Comparison of ENCODE assay signal across 22 cellular contexts in the genomic region with DNA sequence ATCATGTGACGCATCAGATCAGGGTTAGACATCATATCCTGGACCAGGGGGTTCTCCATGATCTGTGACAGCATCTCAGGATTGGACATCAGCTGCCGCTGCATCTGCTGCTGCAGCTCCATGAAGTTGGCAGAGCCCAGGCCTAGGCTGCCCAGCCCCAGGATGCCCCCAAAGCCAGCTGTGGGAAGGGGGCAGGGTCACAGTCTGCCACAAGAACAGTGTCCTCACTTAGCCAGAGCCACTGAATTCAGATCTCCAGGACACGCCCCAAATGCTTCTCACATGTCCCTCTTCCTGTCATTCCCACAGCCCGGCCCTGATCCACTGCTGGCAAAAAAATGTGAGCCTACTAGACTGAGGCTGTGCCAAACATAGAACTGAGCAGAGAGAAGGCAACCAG. TPM values are rescaled to one million over a fixed set of nuclear protein-coding genes. Genes with fewer than 3 reads are reported as not detected.
A peak's percentile ranks its signal among the peaks of the same experiment; 100 is the strongest.
DNase-seq lines count a peak whose midpoint lies in the region; TF ChIP-seq lines count a peak whose summit lies in the region.
"Had no signal": no experiment of that assay in that cellular context is flagged by ENCODE, and none has a peak within 500 bp of the region (broad histone marks: within the 10 kb centered on the region; RNA-seq: fewer than 3 reads in every experiment).

No MANE protein-coding gene starts in this region.

- no peak overlapping the region for H3K9ac ChIP-seq in adipocyte (ENCODE audit: low read length)

- H3K36me3 ChIP-seq in adipocyte (ENCODE audit: control insufficient read depth, insufficient read depth, low read length, severe bottlenecking) (peaks cover 11% of the 10 kb centered on the region), tibial nerve (peaks cover 0 to 57% (median 5%) of the 10 kb centered on the region in 3 donors)
- H3K36me3 ChIP-seq: colonic mucosa had no signal

- WGBS in tibial nerve, 2 donors = 67 to 79% methylated on average over 4 of the region's 4 CpGs

- H3K4me1 ChIP-seq in adipocyte (ENCODE audit: control insufficient read depth, insufficient read depth, low read length) (peaks cover under 1% of the 10 kb centered on the region), tibial nerve (peaks cover 0 to 28% (median under 1%) of the 10 kb centered on the region in 4 donors)

- in situ Hi-C loops in Caki2 (cut with HindIII; ENCODE audit: low pct_unique_long_range_greater_than_20kb, low sequenced_read_pairs) = no loop called here

- H3K27ac ChIP-seq in coronary artery = no peak overlapping the region
- no peak overlapping the region for H3K27ac ChIP-seq in tibial nerve
- H3K27ac ChIP-seq: colonic mucosa, vagina had no signal

- H3K27me3 ChIP-seq in adipocyte (replicated peaks; ENCODE audit: control insufficient read depth, insufficient read depth, low read length) = no peaks in the 10 kb centered on the region
- H3K27me3 ChIP-seq in tibial nerve = no peaks in the 10 kb centered on the region
- H3K27me3 ChIP-seq: colonic mucosa, MG63, vagina had no signal

- no peak for TF ChIP-seq POLR2A in tibial nerve (IDR thresholded peaks at IDR 0.05)

- intact Hi-C loops in posterior cingulate gyrus (cut with DNase I) = loop anchor here (1.0 kb wide), 1 partner anchor 115 kb away; no protein-coding TSS in a partner anchor

- TF ChIP-seq CTCF in coronary artery (IDR thresholded peaks at IDR 0.05) = no peak
- TF ChIP-seq CTCF in tibial nerve (IDR thresholded peaks at IDR 0.05) = no peak

- no peaks in the 10 kb centered on the region for H3K9me3 ChIP-seq in adipocyte (ENCODE audit: control insufficient read depth, low read length)
- no peaks in the 10 kb centered on the region for H3K9me3 ChIP-seq in tibial nerve
- H3K9me3 ChIP-seq: colonic mucosa, MG63, vagina had no signal

- no peak for TF ChIP-seq EP300 in tibial nerve (IDR thresholded peaks at IDR 0.05)

- H3K4me3 ChIP-seq in adipocyte (ENCODE audit: low read length) (no peak overlapping the region), coronary artery (no peak overlapping the region), tibial nerve (no peak overlapping the region)
- H3K4me3 ChIP-seq: colonic mucosa, MG63, vagina had no signal

- DNase-seq in Caki2 (ENCODE audit: low read depth) (peak; percentile 56), adipocyte (ENCODE audit: low read depth) (peak; percentile 20), hippocampal formation (lab: John Stamatoyannopoulos, UW) (peak; percentile 23 to 64), posterior cingulate gyrus (peak in 7 of 10 donors; percentile 19 to 95 (median 45)), cerebellum (ENCODE audit: low spot score) (no peak), coronary artery (ENCODE audit: low spot score) (no peak), tibial nerve (ENCODE audit: low spot score in 2 of 2) (no peak)
- DNase-seq in NK-92 treated with Interleukin-12 subunit alpha and Interleukin-12 subunit beta, amount 100 ng/mL, for 24 hours (lab: John Stamatoyannopoulos, UW) = no peak
- DNase-seq: activated CD4-positive, alpha-beta T cell treated with anti-CD3 and anti-CD28 coated beads for 4 hours; activated naive CD8-positive, alpha-beta T cell treated with anti-CD3 and anti-CD28 coated beads for 36 hours; colonic mucosa; DMS 273 treated with DMSO at 0.1 percent for 48 hours; islet precursor cell; MG63; naive thymus-derived CD8-positive, alpha-beta T cell; NCI-H1694; SIG-M5; T-helper 1 cell had no signal

RNA-seq across cellular contexts. Expression of a gene that starts 3.2 kb away (rescaled TPM):
- 12.4 and 36.6 TPM in 2 replicates for total RNA-seq in Caki2 (2014; rRNA removed; shearing (Covaris generic); ENCODE audit: low replicate concordance)
- 21.9 TPM for total RNA-seq in cerebellum
- 10 to 100 TPM; 19.5 to 32.1 (median 22.8) TPM for total RNA-seq in tibial nerve

RNA-seq across cellular contexts. Expression of a gene that starts 4.2 kb away (rescaled TPM):
- total RNA-seq in Caki2 (2014; rRNA removed; shearing (Covaris generic); ENCODE audit: low replicate concordance) = 14.3 and 28.3 TPM in 2 replicates
- 19.6 TPM for total RNA-seq in cerebellum
- 10 to 100 TPM; 32.6 to 51.8 (median 47.8) TPM for total RNA-seq in tibial nerve

RNA-seq across cellular contexts. Expression of a gene that starts 10.6 kb away (rescaled TPM):
- not detected in 2 replicates for total RNA-seq in Caki2 (2014; rRNA removed; shearing (Covaris generic); ENCODE audit: low replicate concordance)
- total RNA-seq in cerebellum (not detected), tibial nerve (not detected)
- total RNA-seq: lung microvascular endothelial cell, OCI-LY7, subcutaneous adipose tissue had no signal

RNA-seq across cellular contexts. Expression of a gene that starts 29.6 kb away (rescaled TPM):
- 305 and 404 TPM in 2 replicates for total RNA-seq in Caki2 (2014; rRNA removed; shearing (Covaris generic); ENCODE audit: low replicate concordance)
- total RNA-seq in cerebellum (119 TPM), tibial nerve (100 to 1,000 TPM; 172 to 236 (median 212) TPM)

RNA-seq across cellular contexts. Expression of a gene that starts 31.9 kb away (rescaled TPM):
- total RNA-seq in Caki2 (2014; rRNA removed; shearing (Covaris generic); ENCODE audit: low replicate concordance) = 0.64 and 2.0 TPM in 2 replicates
- total RNA-seq in cerebellum (49.8 TPM), tibial nerve (1 to 10 TPM in 1 of 4 donors, under 1 TPM in 3; under 0.01 to 1.2 (median 0.43) TPM)

Comparison
In these comparisons a context has a peak if more than half of its experiments do, and no peak if none do; other contexts are left out.
1. DNase-seq: peak in Caki2 (single experiment), adipocyte (single experiment), hippocampal formation (2 of 2) and posterior cingulate gyrus (7 of 10); none in cerebellum (single experiment), NK-92 treated with Interleukin-12 subunit alpha and Interleukin-12 subunit beta, amount 100 ng/mL, for 24 hours (single experiment), coronary artery (single experiment) and tibial nerve (0 of 2).